In the genomic region with DNA sequence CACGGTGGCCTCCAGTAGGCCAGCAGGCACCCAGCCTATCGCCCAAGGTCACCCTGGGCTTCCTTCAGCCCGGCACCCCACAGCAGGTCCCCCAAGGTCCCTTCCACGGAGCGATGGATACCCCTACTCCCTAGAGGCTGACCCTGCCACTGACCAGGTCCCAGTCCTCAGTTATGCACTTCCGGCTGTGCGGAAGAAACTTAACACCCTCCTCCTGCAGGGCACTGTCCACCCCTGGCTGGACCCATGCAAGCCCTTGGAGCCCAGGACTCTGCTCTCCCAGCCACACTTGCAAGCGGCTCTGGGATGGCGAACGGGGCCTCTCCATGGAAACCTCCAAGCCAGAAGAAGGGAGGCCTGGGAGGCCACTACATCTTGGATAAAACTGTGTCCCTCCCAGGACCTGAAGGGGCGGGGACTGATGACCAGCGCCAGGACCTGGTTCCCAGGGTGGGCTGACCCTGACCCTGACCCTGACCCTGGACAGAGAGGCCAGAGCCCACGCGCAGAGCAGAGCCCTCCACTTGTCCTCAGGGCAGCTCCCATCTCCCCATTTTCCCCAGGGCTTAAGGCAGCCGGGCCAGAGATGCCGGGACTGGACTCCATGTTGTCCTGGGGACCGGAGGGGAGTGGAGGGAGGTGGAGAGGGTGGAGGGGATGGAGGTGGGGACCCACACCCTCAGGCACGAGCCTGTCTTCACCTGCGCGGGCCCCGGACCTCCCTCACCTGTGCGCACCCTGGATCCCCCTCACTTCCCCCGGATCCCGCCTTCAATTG, we compare ENCODE assay signal across 8 cellular contexts. TPM values are rescaled to one million over a fixed set of nuclear protein-coding genes. Genes with fewer than 3 reads are reported as not detected.
DNase-seq lines count a peak whose midpoint lies in the region.

No MANE protein-coding gene starts in this region.

- H3K4me1 Mint-ChIP-seq in activated T-helper 2 cell treated with anti-CD3 and anti-CD28 coated beads, Interferon-gamma antibody, Interleukin-2, Interleukin-4, amounts not matched to agents 10 μg/mL and 5 μg/mL and 100 μg/mL, durations not matched to agents 14 hours and 24 hours and 36 hours (ENCODE audit: low read depth) = peaks cover 11% of the 10 kb centered on the region
- H3K4me1 Mint-ChIP-seq in immature natural killer cell = peaks cover 9 to 13% of the 10 kb centered on the region in 2 donors

- H3K9me3 ChIP-seq in subcutaneous abdominal adipose tissue (ENCODE audit: control insufficient read depth in 5 of 5, low read length in 5 of 5) = peaks cover 0 to 2% (median 0%) of the 10 kb centered on the region in 5 donors

- no peaks in the 10 kb centered on the region for H3K9me3 Mint-ChIP-seq in activated T-helper 2 cell treated with anti-CD3 and anti-CD28 coated beads, Interferon-gamma antibody, Interleukin-2, Interleukin-4, amounts not matched to agents 10 μg/mL and 5 μg/mL and 100 μg/mL, durations not matched to agents 14 hours and 24 hours and 36 hours
- H3K9me3 Mint-ChIP-seq in immature natural killer cell = peaks cover 0 to 2% (median 0%) of the 10 kb centered on the region in 6 donors

- H3K9ac ChIP-seq in subcutaneous abdominal adipose tissue (ENCODE audit: low read length in 5 of 5) = peak overlapping the region in 4 of 5 donors; percentile 40 to 74 (median 72)

- H3K4me1 ChIP-seq in subcutaneous abdominal adipose tissue (ENCODE audit: control insufficient read depth in 5 of 5, insufficient read depth in 5 of 5, low read length in 5 of 5) = peaks cover 7 to 27% (median 20%) of the 10 kb centered on the region in 5 donors

- H3K27ac Mint-ChIP-seq in activated T-helper 2 cell treated with anti-CD3 and anti-CD28 coated beads, Interferon-gamma antibody, Interleukin-2, Interleukin-4, amounts not matched to agents 10 μg/mL and 5 μg/mL and 100 μg/mL, durations not matched to agents 14 hours and 24 hours and 36 hours = no peak overlapping the region
- no peak overlapping the region for H3K27ac Mint-ChIP-seq in immature natural killer cell

- H3K36me3 Mint-ChIP-seq in activated T-helper 2 cell treated with anti-CD3 and anti-CD28 coated beads, Interferon-gamma antibody, Interleukin-2, Interleukin-4, amounts not matched to agents 10 μg/mL and 5 μg/mL and 100 μg/mL, durations not matched to agents 14 hours and 24 hours and 36 hours (ENCODE audit: low read depth) = no peaks in the 10 kb centered on the region
- H3K36me3 Mint-ChIP-seq in immature natural killer cell = peaks cover 0 to 2% (median 0%) of the 10 kb centered on the region in 3 donors

- peak overlapping the region; percentile 71 for H3K4me3 Mint-ChIP-seq in activated T-helper 2 cell treated with anti-CD3 and anti-CD28 coated beads, Interferon-gamma antibody, Interleukin-2, Interleukin-4, amounts not matched to agents 10 μg/mL and 5 μg/mL and 100 μg/mL, durations not matched to agents 14 hours and 24 hours and 36 hours (ENCODE audit: low read depth)
- H3K4me3 Mint-ChIP-seq in immature natural killer cell = peak overlapping the region in 4 of 5 donors; percentile 44 to 71 (median 51)

- DNase-seq in NCI-H82 (lab: John Stamatoyannopoulos, UW) (peak; percentile 25), NCI-H82 treated with DMSO at 0.1 percent for 48 hours (lab: John Stamatoyannopoulos, UW; ENCODE audit: unreplicated experiment) (no peak), immature natural killer cell (no peak), MV-4-11 (lab: John Stamatoyannopoulos, UW) (no peak), activated gamma-delta T cell treated with Interleukin-2 at 50 U/mL for 16 hours (no peak), middle frontal gyrus (ENCODE audit: extremely low spot score, low spot score) (no peak)
- no peak for DNase-seq in activated T-helper 2 cell treated with anti-CD3 and anti-CD28 coated beads, Interferon-gamma antibody, Interleukin-2, Interleukin-4, amounts not matched to agents 10 μg/mL and 5 μg/mL and 100 μg/mL, durations not matched to agents 14 hours and 24 hours and 36 hours (ENCODE audit: low spot score)

- no peak overlapping the region for H3K27ac ChIP-seq in subcutaneous abdominal adipose tissue (ENCODE audit: low read depth, low read length)

- peak overlapping the region in 4 of 5 donors; percentile 60 to 79 (median 72) for H3K4me3 ChIP-seq in subcutaneous abdominal adipose tissue (ENCODE audit: low read depth in 1 of 5, low read length in 5 of 5)

- H3K36me3 ChIP-seq in subcutaneous abdominal adipose tissue (ENCODE audit: control insufficient read depth in 5 of 5, insufficient read depth in 5 of 5, low read length in 5 of 5) = peaks cover 0 to 13% (median 4%) of the 10 kb centered on the region in 5 donors

- no peaks in the 10 kb centered on the region for H3K27me3 Mint-ChIP-seq in activated T-helper 2 cell treated with anti-CD3 and anti-CD28 coated beads, Interferon-gamma antibody, Interleukin-2, Interleukin-4, amounts not matched to agents 10 μg/mL and 5 μg/mL and 100 μg/mL, durations not matched to agents 14 hours and 24 hours and 36 hours (ENCODE audit: low read depth)
- peaks cover 0 to 6% (median 0%) of the 10 kb centered on the region in 3 donors for H3K27me3 Mint-ChIP-seq in immature natural killer cell (ENCODE audit: low read depth in 3 of 3)

- no peaks in the 10 kb centered on the region for H3K27me3 ChIP-seq in subcutaneous abdominal adipose tissue (ENCODE audit: control insufficient read depth in 5 of 5, insufficient read depth in 4 of 5, low read length in 5 of 5)

- intact Hi-C loops in activated T-helper 2 cell treated with anti-CD3 and anti-CD28 coated beads, Interferon-gamma antibody, Interleukin-2, Interleukin-4, amounts not matched to agents 10 μg/mL and 5 μg/mL and 100 μg/mL, durations not matched to agents 14 hours and 24 hours and 36 hours (cut with micrococcal nuclease) = loop anchor here (10.0 kb wide), 1 partner anchor 187 kb away; the partner anchor contains the start of gene BAIAP2

RNA-seq across cellular contexts. Expression of gene CEP131, which starts 0.7 kb away (rescaled TPM):
- total RNA-seq in activated T-helper 2 cell treated with anti-CD3 and anti-CD28 coated beads, Interferon-gamma antibody, Interleukin-2, Interleukin-4, amounts not matched to agents 10 μg/mL and 5 μg/mL and 100 μg/mL, durations not matched to agents 14 hours and 24 hours and 36 hours = 14.0 and 14.8 TPM in 2 replicates
- 1 to 10 TPM in 2 of 3 donors, under 1 TPM in 1; 0.43 to 7.4 (median 1.5) TPM for polyA plus RNA-seq in immature natural killer cell

RNA-seq across cellular contexts. Expression of gene TEPSIN, which starts 16.8 kb away (rescaled TPM):
- total RNA-seq in activated T-helper 2 cell treated with anti-CD3 and anti-CD28 coated beads, Interferon-gamma antibody, Interleukin-2, Interleukin-4, amounts not matched to agents 10 μg/mL and 5 μg/mL and 100 μg/mL, durations not matched to agents 14 hours and 24 hours and 36 hours = 33.4 and 39.1 TPM in 2 replicates
- 1 to 10 TPM; 1.6 to 7.3 (median 5.0) TPM for polyA plus RNA-seq in immature natural killer cell

RNA-seq across cellular contexts. Expression of gene NDUFAF8, which starts 17.1 kb away (rescaled TPM):
- total RNA-seq in activated T-helper 2 cell treated with anti-CD3 and anti-CD28 coated beads, Interferon-gamma antibody, Interleukin-2, Interleukin-4, amounts not matched to agents 10 μg/mL and 5 μg/mL and 100 μg/mL, durations not matched to agents 14 hours and 24 hours and 36 hours = 57.7 and 58.1 TPM in 2 replicates
- polyA plus RNA-seq in immature natural killer cell = 100 to 1,000 TPM in 1 of 3 donors, 10 to 100 TPM in 2; 61.2 to 121 (median 67.8) TPM

RNA-seq across cellular contexts. Expression of gene AATK, which starts 56.0 kb away (rescaled TPM):
- 0.48 and 0.89 TPM in 2 replicates for total RNA-seq in activated T-helper 2 cell treated with anti-CD3 and anti-CD28 coated beads, Interferon-gamma antibody, Interleukin-2, Interleukin-4, amounts not matched to agents 10 μg/mL and 5 μg/mL and 100 μg/mL, durations not matched to agents 14 hours and 24 hours and 36 hours
- polyA plus RNA-seq in immature natural killer cell = 1 to 10 TPM in 1 of 3 donors, under 1 TPM in 2; 0.52 to 2.9 (median 0.97) TPM

RNA-seq across cellular contexts. Expression of gene PVALEF, which starts 56.7 kb away (rescaled TPM):
- total RNA-seq in activated T-helper 2 cell treated with anti-CD3 and anti-CD28 coated beads, Interferon-gamma antibody, Interleukin-2, Interleukin-4, amounts not matched to agents 10 μg/mL and 5 μg/mL and 100 μg/mL, durations not matched to agents 14 hours and 24 hours and 36 hours = not detected in 2 replicates
- not detected for polyA plus RNA-seq in immature natural killer cell
